Comparison of ENCODE assay signal across 1 cellular context in genomic region chr18:63102941-63103744, GRCh38.
TF ChIP-seq lines count a peak whose summit lies in the region.

No MANE protein-coding gene starts in this region.

TF ChIP-seq in GM12878, 131 proteins besides CTCF, POLR2A, EP300 and RAD21 (continued from another document):
- no peak for TF ChIP-seq ELK1 (IDR thresholded peaks at IDR 0.05; ENCODE audit: low read depth, low read length)
- TF ChIP-seq ZNF687 (IDR thresholded peaks at IDR 0.05) = no peak
- no peak for TF ChIP-seq PAX5 (IDR thresholded peaks at IDR 0.05; ENCODE audit: borderline replicate concordance, low read depth, low read length)
- no peak for TF ChIP-seq NR2C2 (IDR thresholded peaks at IDR 0.05; ENCODE audit: borderline replicate concordance, control insufficient read depth, insufficient read length, low read depth)
TF ChIP-seq in GM12878: peak in this region for 7.
